ENCODE assay signal across 1 cellular context in genomic region chr2:226552571-226553285, GRCh38.
TF ChIP-seq lines count a peak whose summit lies in the region.

No MANE protein-coding gene starts in this region.

TF ChIP-seq in IMR-90, 13 proteins besides CTCF, POLR2A, EP300 and RAD21 (continued from another document):
- no peak for TF ChIP-seq USF2 (IDR thresholded peaks at IDR 0.05; ENCODE audit: low read depth, low read length)
